In genomic region chr7:101820703-101821102, GRCh38 we compare ENCODE assay signal across 23 cellular contexts. TPM values are rescaled to one million over a fixed set of nuclear protein-coding genes. Genes with fewer than 3 reads are reported as not detected.
DNase-seq lines count a peak whose midpoint lies in the region; ATAC-seq, FAIRE-seq and TF ChIP-seq lines count a peak whose summit lies in the region.
"Had no signal": no experiment of that assay in that cellular context is flagged by ENCODE, and none has a peak within 500 bp of the region (broad histone marks: within the 10 kb centered on the region; RNA-seq: fewer than 3 reads in every experiment).

No MANE protein-coding gene starts in this region.

- H3K27me3 ChIP-seq in Caco-2 (replicated peaks; ENCODE audit: control insufficient read depth, insufficient read depth, low read length), result no peaks in the 10 kb centered on the region
- H3K27me3 ChIP-seq in HUES6 (ENCODE audit: control insufficient read depth, insufficient read depth, low read length), result no peaks in the 10 kb centered on the region
- no peaks in the 10 kb centered on the region; a peak in 1 of 7 replicates for H3K27me3 ChIP-seq in H1 (replicated peaks in 1 of 4; ENCODE audit: control insufficient read depth in 3 of 4, extremely low read depth in 1 of 4, insufficient read depth in 3 of 4, low read length in 3 of 4)
- no peaks in the 10 kb centered on the region for H3K27me3 ChIP-seq in SJCRH30
- H3K27me3 ChIP-seq: gastrocnemius medialis had no signal

- no peak overlapping the region for H3K27ac ChIP-seq in HUES6 (ENCODE audit: low read depth, low read length)
- H3K27ac ChIP-seq in H1 (ENCODE audit: low read depth, low read length), result no peak overlapping the region
- H3K27ac ChIP-seq in SJCRH30, result no peak overlapping the region

- H2BK15ac ChIP-seq in H1 (ENCODE audit: low read length), result no peak overlapping the region

- no peak overlapping the region for H3K14ac ChIP-seq in H1 (ENCODE audit: insufficient read length)

- no peak overlapping the region for H3K18ac ChIP-seq in H1 (ENCODE audit: extremely low read depth, low read length)

- H3K36me3 Mint-ChIP-seq in Caco-2 (ENCODE audit: insufficient read depth, unreplicated experiment) (peaks cover 66% of the 10 kb centered on the region), nephron (ENCODE audit: low read depth) (no peaks in the 10 kb centered on the region)
- H3K36me3 Mint-ChIP-seq: activated naive CD4-positive, alpha-beta T cell treated with anti-CD3 and anti-CD28 coated beads, Interleukin-2, amount 50 U/mL, for 24 hours had no signal

- CTCF ChIA-PET in Caco-2 (lab: Charles Lee) (interaction anchor here (1.1 kb wide), 1 partner anchor 218 kb away, joined by 4 read pairs; no protein-coding TSS in a partner anchor), H1 (lab: Charles Lee; ENCODE audit: partially characterized antibody) (interaction anchor here (1.0 to 1.5 kb wide), 6 partner anchors 16 to 451 kb away, joined by 3 to 4 read pairs (median 3); no protein-coding TSS in a partner anchor)

- no peak overlapping the region for H4K5ac ChIP-seq in H1 (ENCODE audit: insufficient read length, low read depth, low read length)

- peaks cover 28% of the 10 kb centered on the region for H3K4me1 Mint-ChIP-seq in Caco-2 (ENCODE audit: low read depth, unreplicated experiment)
- H3K4me1 Mint-ChIP-seq in nephron, result peaks cover 61% of the 10 kb centered on the region

- H3K9me3 Mint-ChIP-seq in Caco-2 (ENCODE audit: unreplicated experiment) (no peaks in the 10 kb centered on the region), nephron (no peaks in the 10 kb centered on the region)
- H3K9me3 Mint-ChIP-seq: activated B cell treated with CpG ODN at 0.5 μM for 24 hours; activated CD4-positive, alpha-beta memory T cell treated with anti-CD3 and anti-CD28 coated beads, Interleukin-2, amount 10 ng/mL, durations not matched to agents 7 days and 5 days; activated naive CD4-positive, alpha-beta T cell treated with anti-CD3 and anti-CD28 coated beads, Interleukin-2, amount 50 U/mL, for 24 hours; CD4-positive, alpha-beta T cell; nephron progenitor cell had no signal

- no peak overlapping the region for H2AFZ ChIP-seq in H1 (ENCODE audit: low read length)

- H3K79me2 ChIP-seq in H1 (ENCODE audit: control insufficient read depth in 1 of 2, insufficient read depth in 2 of 2, low read length in 2 of 2), result peaks cover 52 to 89% of the 10 kb centered on the region in 2 experiments

- peaks cover 2% of the 10 kb centered on the region; the same call in 1 of the 2 replicates for H3K23me2 ChIP-seq in H1 (ENCODE audit: low read depth, low read length)

- ATAC-seq in GM21447 (IDR thresholded peaks at IDR 0.05; ENCODE audit: unreplicated experiment), result no peak
- ATAC-seq: gastrocnemius medialis, left cardiac atrium had no signal

- intact Hi-C loops in Caco-2 (cut with micrococcal nuclease; ENCODE audit: unreplicated experiment), result no loop called here

- H3K4me1 ChIP-seq in Caco-2 (peaks cover 28% of the 10 kb centered on the region), HUES6 (ENCODE audit: control insufficient read depth, insufficient read depth, low read length) (peaks cover 57% of the 10 kb centered on the region), H1 (replicated peaks in 1 of 4; ENCODE audit: control insufficient read depth in 3 of 4, insufficient read depth in 4 of 4, low read length in 3 of 4) (peaks cover 12 to 26% (median 17%) of the 10 kb centered on the region in 4 experiments), SJCRH30 (peaks cover 13% of the 10 kb centered on the region)

- no peak for TF ChIP-seq EP300 in H1 (IDR thresholded peaks at IDR 0.05; ENCODE audit: borderline replicate concordance in 1 of 2, low read depth in 2 of 2, low read length in 2 of 2)

- no TSS peak for BruUV-seq in Caco-2 (replicated peaks; lab: Mats Ljungman, UMichigan)

- H2BK120ac ChIP-seq in H1 (replicated peaks; ENCODE audit: low read depth, low read length), result no peak overlapping the region

- H3K9ac ChIP-seq in HUES6 (ENCODE audit: low read length) (no peak overlapping the region), H1 (replicated peaks in 1 of 4; ENCODE audit: extremely low read depth in 1 of 4, low read depth in 3 of 4, low read length in 3 of 4) (no peak overlapping the region)

- peak in 1 of 2 experiments; percentile 24 for DNase-seq in Caco-2
- no peak for DNase-seq in H1 (ENCODE audit: low read depth in 1 of 2, low spot score in 2 of 2)
- DNase-seq in central memory CD4-positive, alpha-beta T cell, result no peak
- no peak for DNase-seq in NCI-H1092 (lab: John Stamatoyannopoulos, UW)
- no peak for DNase-seq in SJCRH30
- DNase-seq: activated B cell treated with CpG ODN at 0.5 μM for 24 hours; activated CD4-positive, alpha-beta memory T cell treated with anti-CD3 and anti-CD28 coated beads, Interleukin-2, amount 10 ng/mL, durations not matched to agents 7 days and 5 days; CD4-positive, alpha-beta T cell; DMS153; gastrocnemius medialis; left cardiac atrium; midbrain; NCI-H1105; NCI-H2081; nephron progenitor cell; Right ventricle myocardium superior had no signal

- peaks cover 27 to 30% of the 10 kb centered on the region in 2 experiments for H4K20me1 ChIP-seq in H1 (replicated peaks in 1 of 2; ENCODE audit: control insufficient read depth in 1 of 2, insufficient read depth in 2 of 2, low read length in 2 of 2)

- no peak overlapping the region for H2BK5ac ChIP-seq in H1 (ENCODE audit: low read depth, low read length)

- H3K4me3 Mint-ChIP-seq in Caco-2 (ENCODE audit: unreplicated experiment) (peak overlapping the region; percentile 43), nephron (peak overlapping the region in 1 of 3 experiments; percentile 11)
- H3K4me3 Mint-ChIP-seq: activated B cell treated with CpG ODN at 0.5 μM for 24 hours; activated CD4-positive, alpha-beta memory T cell treated with anti-CD3 and anti-CD28 coated beads, Interleukin-2, amount 10 ng/mL, durations not matched to agents 7 days and 5 days; activated naive CD4-positive, alpha-beta T cell treated with anti-CD3 and anti-CD28 coated beads, Interleukin-2, amount 50 U/mL, for 24 hours; CD4-positive, alpha-beta T cell; nephron progenitor cell had no signal

- FAIRE-seq in H1 (lab: Jason Lieb, UNC), result no peak
- FAIRE-seq: astrocyte, colon, GM12892 had no signal

- H3K4me3 ChIP-seq in Caco-2 (ENCODE audit: low read depth, low read length) (no peak overlapping the region), HUES6 (ENCODE audit: low read depth, low read length) (peak overlapping the region; percentile 11; the same call in 1 of the 2 replicates), H1 (ENCODE audit: extremely low read depth in 1 of 4, insufficient read depth in 2 of 4, low read depth in 3 of 4, low read length in 4 of 4) (peak overlapping the region in 1 of 4 experiments; percentile 14; a peak in 2 of 8 replicates), SJCRH30 (no peak overlapping the region)
- H3K4me3 ChIP-seq: gastrocnemius medialis had no signal

- H2BK20ac ChIP-seq in H1 (ENCODE audit: low read length), result no peak overlapping the region

- H3K9me3 ChIP-seq in Caco-2, result no peaks in the 10 kb centered on the region
- H3K9me3 ChIP-seq in HUES6 (ENCODE audit: control insufficient read depth, insufficient read depth, low read depth, low read length), result no peaks in the 10 kb centered on the region
- H3K9me3 ChIP-seq in H1 (ENCODE audit: insufficient read depth in 2 of 2, low read depth in 1 of 2, low read length in 1 of 2), result no peaks in the 10 kb centered on the region
- peaks cover 3% of the 10 kb centered on the region; the same call in 1 of the 2 replicates for H3K9me3 ChIP-seq in SJCRH30 (replicated peaks)
- H3K9me3 ChIP-seq: gastrocnemius medialis had no signal

- H3K4ac ChIP-seq in H1 (replicated peaks; ENCODE audit: insufficient read length, low read depth, low read length), result no peak overlapping the region

- TF ChIP-seq RAD21 in H1 (IDR thresholded peaks at IDR 0.05 in 1 of 2, conservative IDR thresholded peaks at IDR 0.05 in 1 of 2; ENCODE audit: low read depth in 2 of 2, low read length in 2 of 2), result no peak

- H3K27me3 Mint-ChIP-seq in Caco-2 (ENCODE audit: insufficient read depth, unreplicated experiment) (no peaks in the 10 kb centered on the region), nephron (ENCODE audit: low read depth) (no peaks in the 10 kb centered on the region)
- H3K27me3 Mint-ChIP-seq: activated B cell treated with CpG ODN at 0.5 μM for 24 hours; activated naive CD4-positive, alpha-beta T cell treated with anti-CD3 and anti-CD28 coated beads, Interleukin-2, amount 50 U/mL, for 24 hours; CD4-positive, alpha-beta T cell had no signal

- TF ChIP-seq POLR2A in H1 (IDR thresholded peaks at IDR 0.05; ENCODE audit: control extremely low read depth in 1 of 2, low read depth in 2 of 2, low read length in 2 of 2), result no peak

- TF ChIP-seq CTCF in Caco-2 (IDR thresholded peaks at IDR 0.05; ENCODE audit: insufficient read depth in 1 of 2, low read depth in 1 of 2, low read length in 1 of 2, severe bottlenecking in 1 of 2, unreplicated experiment in 1 of 2) (no peak), H1 (IDR thresholded peaks at IDR 0.05; ENCODE audit: control extremely low read depth in 1 of 3, insufficient read depth in 1 of 3, low read depth in 1 of 3, low read length in 3 of 3) (no peak), nephron (IDR thresholded peaks at IDR 0.05; ENCODE audit: unreplicated experiment in 3 of 3) (no peak)

- no peak overlapping the region for H3K23ac ChIP-seq in H1 (ENCODE audit: insufficient read length)

- no peak overlapping the region for H3K56ac ChIP-seq in H1 (replicated peaks; ENCODE audit: insufficient read length, low read depth, low read length)

- POLR2A ChIA-PET in Caco-2 (lab: Charles Lee) (interaction anchor here (0.5 to 0.6 kb wide), 2 partner anchors 255 to 1384 kb away, joined by 3 read pairs; no protein-coding TSS in a partner anchor), H1 (lab: Charles Lee; ENCODE audit: partially characterized antibody) (interaction anchor here (2.2 kb wide), 1 partner anchor 116 kb away, joined by 7 read pairs; no protein-coding TSS in a partner anchor)

- H3K36me3 ChIP-seq in Caco-2 (ENCODE audit: control insufficient read depth, insufficient read depth, low read length) (no peaks in the 10 kb centered on the region), HUES6 (ENCODE audit: control insufficient read depth, insufficient read depth, low read length) (no peaks in the 10 kb centered on the region), H1 (ENCODE audit: control insufficient read depth in 2 of 4, insufficient read depth in 4 of 4, low read length in 3 of 4) (no peaks in the 10 kb centered on the region; a peak in 2 of 8 replicates), SJCRH30 (0 out of 2 replicates have a peak, but pooled peaks cover 8% of the 10 kb centered on the region)
- H3K36me3 ChIP-seq: gastrocnemius medialis had no signal

- no peak overlapping the region for H2BK12ac ChIP-seq in H1 (ENCODE audit: low read depth, low read length)

- H4K91ac ChIP-seq in H1 (replicated peaks; ENCODE audit: insufficient read length, low read length), result no peak overlapping the region

- 41% methylated on average over 8 of the region's 8 CpGs; no CpG with 5 or more reads in 1 of the 2 experiments for WGBS in H1 (ENCODE audit: extremely low coverage in 1 of 2, insufficient coverage in 1 of 2, insufficient read length in 1 of 2, insufficient replicate concordance in 2 of 2, low coverage in 1 of 2, low lambda C conversion rate in 2 of 2, missing lambda C conversion rate in 1 of 2), 2 experiments

- no peak overlapping the region for H2AK5ac ChIP-seq in H1 (ENCODE audit: low read depth, low read length)

- H3K27ac Mint-ChIP-seq in Caco-2 (ENCODE audit: unreplicated experiment) (peak overlapping the region; percentile 47), nephron (peak overlapping the region; percentile 6 to 58 (median 48))
- H3K27ac Mint-ChIP-seq: activated B cell treated with CpG ODN at 0.5 μM for 24 hours; activated CD4-positive, alpha-beta memory T cell treated with anti-CD3 and anti-CD28 coated beads, Interleukin-2, amount 10 ng/mL, durations not matched to agents 7 days and 5 days; activated naive CD4-positive, alpha-beta T cell treated with anti-CD3 and anti-CD28 coated beads, Interleukin-2, amount 50 U/mL, for 24 hours; CD4-positive, alpha-beta T cell had no signal

- H4K8ac ChIP-seq in H1 (ENCODE audit: extremely low read depth, insufficient read depth, low read length), result no peak overlapping the region

- H3K4me2 ChIP-seq in H1 (ENCODE audit: insufficient read depth in 1 of 2, low read depth in 2 of 2, low read length in 2 of 2), result peak overlapping the region; percentile 35 to 43; a peak in 2 of 4 replicates

- H3K79me1 ChIP-seq in H1 (ENCODE audit: low read depth, low read length), result peaks cover 5% of the 10 kb centered on the region; the same call in 1 of the 2 replicates

RNA-seq across cellular contexts. Expression of gene CUX1, which starts 3.3 kb away (rescaled TPM):
- total RNA-seq in Caco-2 (2022), result 113 and 116 TPM in 2 replicates
- total RNA-seq in H1 (2021; fragmentation: NEBNext Ultra II Directional; extraction: Animal tissue kit (Norgen Biotek cat#: 25700)), result 53.8 and 65.9 TPM in 2 replicates
- polyA plus RNA-seq in H1 (2011; rRNA removed), result 21.6 and 33.1 TPM in 2 replicates
- polyA plus RNA-seq in H1 (2011; cell fraction: cytosol; rRNA removed), result 17.0 TPM
- polyA plus RNA-seq in H1 (2011; cell fraction: nucleus; rRNA removed), result 36.0 TPM
- 21.0 to 31.0 TPM (median 29.1 TPM) in 4 replicates for polyA plus RNA-seq in H1 (2012, experiment 1 of 2)
- 18.8 TPM for polyA plus RNA-seq in H1 (2012, experiment 2 of 2)
- polyA plus RNA-seq in H1 (2013, experiment 1 of 2), result 32.6 TPM
- 35.1 TPM for polyA plus RNA-seq in H1 (2013, experiment 2 of 2)
- 34.6 and 44.1 TPM in 2 replicates for polyA minus RNA-seq in H1 (2011; rRNA and poly(A)+ RNA removed)
- polyA minus RNA-seq in H1 (2011; cell fraction: cytosol; rRNA and poly(A)+ RNA removed), result 30.0 TPM
- 71.2 TPM for polyA minus RNA-seq in H1 (2011; cell fraction: nucleus; rRNA and poly(A)+ RNA removed)
- 24.2 and 29.1 TPM in 2 replicates for total RNA-seq in SJCRH30 (2014; rRNA removed; shearing (Covaris generic))
